8 cellular contexts compared by ENCODE assay signal in the genomic region with DNA sequence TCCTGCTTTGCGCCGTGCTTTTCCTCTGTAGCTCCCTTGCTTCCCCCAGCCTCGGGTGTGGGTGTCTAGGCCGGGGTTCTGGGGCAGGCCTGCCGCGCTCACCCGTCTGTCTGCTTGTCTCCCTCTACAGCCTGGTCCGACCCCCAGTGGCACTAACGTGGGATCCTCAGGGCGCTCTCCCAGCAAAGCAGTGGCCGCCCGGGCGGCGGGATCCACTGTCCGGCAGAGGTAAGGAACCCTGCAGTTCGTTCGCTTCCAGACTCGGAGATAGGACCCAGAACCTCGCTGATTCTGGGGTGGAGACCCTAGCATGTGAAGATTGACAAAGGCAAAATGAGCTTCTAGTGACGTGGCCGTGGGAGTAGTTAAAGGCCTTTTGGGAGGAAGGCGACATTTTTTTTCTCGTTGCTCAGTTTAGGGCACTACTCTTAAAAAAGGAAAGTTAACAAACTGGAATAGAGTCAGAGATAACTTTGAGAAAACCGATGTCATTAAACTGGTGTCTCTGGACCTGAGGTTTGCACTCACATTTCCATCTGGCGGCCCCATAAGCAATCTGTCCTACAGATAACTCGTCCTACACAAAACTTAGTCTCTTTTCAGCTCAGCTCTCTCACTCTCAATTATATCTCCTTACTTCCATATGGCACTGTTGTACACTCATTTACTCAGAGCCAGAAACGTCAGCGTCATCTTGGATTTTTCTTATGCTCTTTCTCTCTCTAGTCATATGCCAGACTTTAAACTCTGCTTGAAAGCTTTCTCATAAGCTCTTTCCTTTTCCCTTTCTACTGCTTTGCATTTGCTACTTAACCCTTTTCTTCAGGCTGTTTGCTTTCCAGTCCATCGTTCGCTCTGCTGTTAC. TPM values are rescaled to one million over a fixed set of nuclear protein-coding genes. Genes with fewer than 3 reads are reported as not detected.
DNase-seq lines count a peak whose midpoint lies in the region; ATAC-seq, FAIRE-seq and TF ChIP-seq lines count a peak whose summit lies in the region.

No MANE protein-coding gene starts in this region.

- H3K9me3 Mint-ChIP-seq in activated T-cell treated with anti-CD3 and anti-CD28 coated beads, Interleukin-2, amount 50 U/mL, for 24 hours, result no peaks in the 10 kb centered on the region
- no peaks in the 10 kb centered on the region for H3K9me3 Mint-ChIP-seq in activated naive CD8-positive, alpha-beta T cell treated with anti-CD3 and anti-CD28 coated beads for 36 hours

- peak overlapping the region; percentile 89 for H3K9ac ChIP-seq in iPS-18a (ENCODE audit: low read length)

- H3K4me1 Mint-ChIP-seq in activated T-cell treated with anti-CD3 and anti-CD28 coated beads, Interleukin-2, amount 50 U/mL, for 24 hours (ENCODE audit: low read depth), result peaks cover 64% of the 10 kb centered on the region
- peaks cover 55% of the 10 kb centered on the region for H3K4me1 Mint-ChIP-seq in activated naive CD8-positive, alpha-beta T cell treated with anti-CD3 and anti-CD28 coated beads for 36 hours

- peaks cover 27% of the 10 kb centered on the region for H3K36me3 ChIP-seq in iPS-18a (ENCODE audit: control insufficient read depth, low read depth, low read length)

- H3K27me3 ChIP-seq in iPS-18a (ENCODE audit: control insufficient read depth, insufficient read depth, low read length), result no peaks in the 10 kb centered on the region

- H3K27ac ChIP-seq in iPS-18a (ENCODE audit: low read length), result peak overlapping the region; percentile 99

- peak; percentile 2 for ATAC-seq in HG03108 (IDR thresholded peaks at IDR 0.05; ENCODE audit: unreplicated experiment)
- ATAC-seq in stimulated activated naive CD8-positive, alpha-beta T cell treated with anti-CD3 and anti-CD28 coated beads, Interleukin-15, Interleukin-2, amounts not matched to agents 100 U/mL and 50 U/mL, for 24 hours, result peak; percentile 34

- H3K4me3 Mint-ChIP-seq in activated T-cell treated with anti-CD3 and anti-CD28 coated beads, Interleukin-2, amount 50 U/mL, for 24 hours, result peak overlapping the region; percentile 95
- peak overlapping the region; percentile 96 for H3K4me3 Mint-ChIP-seq in activated naive CD8-positive, alpha-beta T cell treated with anti-CD3 and anti-CD28 coated beads for 36 hours

- peak overlapping the region; percentile 87 for H3K4me3 ChIP-seq in iPS-18a (ENCODE audit: low read length)

- peak overlapping the region; percentile 100 for H3K27ac Mint-ChIP-seq in activated T-cell treated with anti-CD3 and anti-CD28 coated beads, Interleukin-2, amount 50 U/mL, for 24 hours
- H3K27ac Mint-ChIP-seq in activated naive CD8-positive, alpha-beta T cell treated with anti-CD3 and anti-CD28 coated beads for 36 hours, result peak overlapping the region; percentile 99

- TF ChIP-seq POLR2A in H54 (IDR thresholded peaks at IDR 0.05; ENCODE audit: low read depth, low read length), result no peak

- H3K36me3 Mint-ChIP-seq in activated T-cell treated with anti-CD3 and anti-CD28 coated beads, Interleukin-2, amount 50 U/mL, for 24 hours (ENCODE audit: low read depth), result peaks cover 87% of the 10 kb centered on the region
- peaks cover 47% of the 10 kb centered on the region for H3K36me3 Mint-ChIP-seq in activated naive CD8-positive, alpha-beta T cell treated with anti-CD3 and anti-CD28 coated beads for 36 hours

- H3K9me3 ChIP-seq in iPS-18a (ENCODE audit: control insufficient read depth, low read depth, low read length), result no peaks in the 10 kb centered on the region

- H3K4me1 ChIP-seq in iPS-18a (ENCODE audit: control insufficient read depth, low read depth, low read length), result no peaks in the 10 kb centered on the region

- no peaks in the 10 kb centered on the region for H3K27me3 Mint-ChIP-seq in activated T-cell treated with anti-CD3 and anti-CD28 coated beads, Interleukin-2, amount 50 U/mL, for 24 hours
- no peaks in the 10 kb centered on the region for H3K27me3 Mint-ChIP-seq in activated naive CD8-positive, alpha-beta T cell treated with anti-CD3 and anti-CD28 coated beads for 36 hours

- DNase-seq in activated T-cell treated with anti-CD3 and anti-CD28 coated beads, Interleukin-2, amount 50 U/mL, for 24 hours, result no peak
- no peak for DNase-seq in activated T-cell treated with anti-CD3 and anti-CD28 coated beads, Interleukin-2, amount 50 U/mL, for 1 hour
- DNase-seq in activated naive CD8-positive, alpha-beta T cell treated with anti-CD3 and anti-CD28 coated beads for 36 hours, result no peak
- no peak for DNase-seq in stimulated activated naive CD8-positive, alpha-beta T cell treated with anti-CD3 and anti-CD28 coated beads, Interleukin-15, Interleukin-2, amounts not matched to agents 100 U/mL and 50 U/mL, for 24 hours
- DNase-seq in H54 (ENCODE audit: insufficient read length, low spot score) (no peak), pons (ENCODE audit: low spot score) (no peak)

- no peak for FAIRE-seq in H54 (lab: Jason Lieb, UNC)

RNA-seq across cellular contexts. Expression of a gene that starts 0.6 kb away (rescaled TPM):
- total RNA-seq in activated naive CD8-positive, alpha-beta T cell treated with anti-CD3 and anti-CD28 coated beads for 36 hours, result 100 to 1,000 TPM; 161 to 164 TPM

RNA-seq across cellular contexts. Expression of a gene that starts 0.9 kb away (rescaled TPM):
- 10 to 100 TPM; 27.3 to 30.3 TPM for total RNA-seq in activated naive CD8-positive, alpha-beta T cell treated with anti-CD3 and anti-CD28 coated beads for 36 hours
